Comparison of ENCODE assay signal across 8 cellular contexts in the genomic region with DNA sequence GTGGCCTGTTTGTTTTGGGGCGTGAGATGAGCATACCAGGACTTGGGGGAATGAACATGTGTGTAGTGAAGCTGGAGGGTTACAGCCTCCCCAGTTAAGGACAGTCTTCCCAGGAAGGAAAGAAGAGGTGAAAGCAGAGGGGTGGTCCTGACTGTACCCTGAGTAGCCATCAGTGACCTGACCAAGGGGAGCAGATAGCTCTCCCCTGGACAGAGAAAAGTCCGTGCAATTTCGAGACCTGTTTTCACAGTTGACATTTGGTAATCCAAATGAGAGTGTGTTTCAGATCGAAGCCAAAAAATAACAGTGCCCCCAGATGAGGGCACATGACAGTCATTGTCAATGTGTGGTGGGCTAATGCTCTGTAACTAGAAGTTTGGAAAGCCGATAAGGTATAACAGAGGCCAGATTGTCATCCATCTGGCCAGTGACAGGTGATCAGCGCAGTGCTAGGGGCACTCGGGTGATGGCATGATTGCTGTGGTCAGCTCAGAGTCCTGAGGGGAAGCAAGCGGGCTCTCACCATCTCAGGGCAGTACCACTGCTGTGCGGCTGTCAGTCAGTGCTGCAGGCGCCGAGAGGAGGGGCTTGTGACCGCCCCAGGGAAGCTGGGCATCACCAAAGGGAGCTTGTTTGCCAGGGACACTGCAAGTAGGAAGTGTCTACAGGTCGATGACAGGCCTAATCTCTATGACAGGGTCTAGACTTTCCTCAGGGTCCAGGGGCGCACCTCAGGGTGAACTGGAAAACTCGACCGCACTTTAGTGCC. TPM values are rescaled to one million over a fixed set of nuclear protein-coding genes. Genes with fewer than 3 reads are reported as not detected.
A peak's percentile ranks its signal among the peaks of the same experiment; 100 is the strongest.
DNase-seq lines count a peak whose midpoint lies in the region; ATAC-seq and TF ChIP-seq lines count a peak whose summit lies in the region.

No MANE protein-coding gene starts in this region.

- H3K4me2 ChIP-seq in smooth muscle cell, result peak overlapping the region; percentile 96

- peak overlapping the region; percentile 86 for H3K9ac ChIP-seq in smooth muscle cell (ENCODE audit: low read depth)

- H3K27ac ChIP-seq in cardiac muscle cell, result no peak overlapping the region
- peak overlapping the region; percentile 94 for H3K27ac ChIP-seq in WERI-Rb-1
- peak overlapping the region; percentile 90 to 99 for H3K27ac ChIP-seq in right atrium auricular region
- H3K27ac ChIP-seq in smooth muscle cell (ENCODE audit: low read depth), result no peak overlapping the region

- H3K4me3 ChIP-seq in cardiac muscle cell (peak overlapping the region; percentile 78), WERI-Rb-1 (ENCODE audit: low read depth, low read length) (peak overlapping the region; percentile 93), right atrium auricular region (peak overlapping the region; percentile 83 to 96), smooth muscle cell (peak overlapping the region; percentile 92)

- ATAC-seq in Right ventricle myocardium superior (ENCODE audit: poor library complexity) (no peak), HG02938 (IDR thresholded peaks at IDR 0.05; ENCODE audit: unreplicated experiment) (no peak)

- H2AFZ ChIP-seq in smooth muscle cell (ENCODE audit: low read depth), result no peak overlapping the region

- peaks cover 10% of the 10 kb centered on the region for H3F3A ChIP-seq in smooth muscle cell (ENCODE audit: low read depth)

- DNase-seq in cardiac muscle cell (ENCODE audit: low read depth in 1 of 2, low spot score in 1 of 2) (no peak), Right ventricle myocardium superior (no peak), WERI-Rb-1 (peak; percentile 69), right atrium auricular region (ENCODE audit: low spot score) (peak; percentile 58), smooth muscle cell (lab: John Stamatoyannopoulos, UW; ENCODE audit: unreplicated experiment) (no peak), HCEC 1CT (no peak), ACHN (no peak)

- intact Hi-C loops in Right ventricle myocardium superior (cut with DNase I), result no loop called here

- H3K27me3 ChIP-seq in cardiac muscle cell (no peaks in the 10 kb centered on the region), WERI-Rb-1 (ENCODE audit: insufficient read depth, low read depth, severe bottlenecking) (no peaks in the 10 kb centered on the region), right atrium auricular region (no peaks in the 10 kb centered on the region), smooth muscle cell (ENCODE audit: low read depth) (no peaks in the 10 kb centered on the region)

- peaks cover 16% of the 10 kb centered on the region for H3K79me2 ChIP-seq in smooth muscle cell (ENCODE audit: low read depth)

- H3K9me3 ChIP-seq in cardiac muscle cell (ENCODE audit: low read depth), result no peaks in the 10 kb centered on the region
- no peaks in the 10 kb centered on the region for H3K9me3 ChIP-seq in WERI-Rb-1 (ENCODE audit: severe bottlenecking)
- no peaks in the 10 kb centered on the region for H3K9me3 ChIP-seq in right atrium auricular region
- H3K9me3 ChIP-seq in smooth muscle cell (replicated peaks; ENCODE audit: low read depth), result no peaks in the 10 kb centered on the region

- 54% methylated on average over 15 of the region's 16 CpGs for WGBS in smooth muscle cell (ENCODE audit: low lambda C conversion rate)

- in situ Hi-C loops in ACHN (cut with HindIII; ENCODE audit: low pct_ligation_motif_present, low pct_unique_long_range_greater_than_20kb, low sequenced_read_pairs), result no loop called here

- H3K4me1 ChIP-seq in cardiac muscle cell (ENCODE audit: low read depth) (no peaks in the 10 kb centered on the region), right atrium auricular region (peaks cover 0 to 19% of the 10 kb centered on the region in 2 donors), smooth muscle cell (ENCODE audit: low read depth) (peaks cover 9% of the 10 kb centered on the region)

- peaks cover 25% of the 10 kb centered on the region for H4K20me1 ChIP-seq in smooth muscle cell (ENCODE audit: low read depth)

- TF ChIP-seq CTCF in cardiac muscle cell (IDR thresholded peaks at IDR 0.05; ENCODE audit: low read depth, low read length) (no peak), WERI-Rb-1 (IDR thresholded peaks at IDR 0.05; ENCODE audit: low read depth, low read length) (no peak), right atrium auricular region (IDR thresholded peaks at IDR 0.05) (no peak), smooth muscle cell (IDR thresholded peaks at IDR 0.05; ENCODE audit: borderline replicate concordance, insufficient read depth, poor library complexity, severe bottlenecking) (no peak)

- H3K36me3 ChIP-seq in cardiac muscle cell, result peaks cover 18% of the 10 kb centered on the region
- peaks cover 76% of the 10 kb centered on the region for H3K36me3 ChIP-seq in WERI-Rb-1
- peaks cover 46% of the 10 kb centered on the region for H3K36me3 ChIP-seq in right atrium auricular region
- peaks cover 11% of the 10 kb centered on the region for H3K36me3 ChIP-seq in smooth muscle cell (ENCODE audit: low read depth)

RNA-seq across cellular contexts. Expression of a gene that starts 1.1 kb away (rescaled TPM):
- total RNA-seq in cardiac muscle cell (393 and 614 TPM in 2 replicates), Right ventricle myocardium superior (245 TPM), right atrium auricular region (100 to 1,000 TPM; 290 to 306 TPM), smooth muscle cell (376 and 496 TPM in 2 replicates)
- polyA plus RNA-seq in cardiac muscle cell (363 and 585 TPM in 2 replicates), smooth muscle cell (675 and 678 TPM in 2 replicates)

RNA-seq across cellular contexts. Expression of a gene that starts 11.7 kb away (rescaled TPM):
- total RNA-seq in cardiac muscle cell (58.9 and 104 TPM in 2 replicates), Right ventricle myocardium superior (21.1 TPM), right atrium auricular region (10 to 100 TPM; 12.4 to 22.9 TPM), smooth muscle cell (95.5 and 119 TPM in 2 replicates)
- polyA plus RNA-seq in cardiac muscle cell (115 and 194 TPM in 2 replicates), smooth muscle cell (222 and 233 TPM in 2 replicates)

RNA-seq across cellular contexts. Expression of a gene that starts 44.4 kb away (rescaled TPM):
- total RNA-seq in cardiac muscle cell (24.5 and 66.2 TPM in 2 replicates), Right ventricle myocardium superior (42.0 TPM), right atrium auricular region (10 to 100 TPM; 56.4 to 56.5 TPM), smooth muscle cell (64.8 and 81.1 TPM in 2 replicates)
- polyA plus RNA-seq in cardiac muscle cell (12.1 and 28.6 TPM in 2 replicates), smooth muscle cell (25.1 and 29.1 TPM in 2 replicates)

Comparison
In these comparisons a context has a peak if more than half of its experiments do, and no peak if none do; other contexts are left out.
1. DNase-seq: peak in WERI-Rb-1 (single experiment) and right atrium auricular region (single experiment); none in cardiac muscle cell (0 of 2), Right ventricle myocardium superior (single experiment), smooth muscle cell (single experiment), HCEC 1CT (single experiment) and ACHN (single experiment).
2. H3K27ac ChIP-seq: peak in WERI-Rb-1 (single experiment) and right atrium auricular region (2 of 2); none in cardiac muscle cell (single experiment) and smooth muscle cell (single experiment).
3. Peak in every context shown above with its lines, with median percentiles within 50 percentile points of each other: H3K4me3 ChIP-seq.